In the genomic region with DNA sequence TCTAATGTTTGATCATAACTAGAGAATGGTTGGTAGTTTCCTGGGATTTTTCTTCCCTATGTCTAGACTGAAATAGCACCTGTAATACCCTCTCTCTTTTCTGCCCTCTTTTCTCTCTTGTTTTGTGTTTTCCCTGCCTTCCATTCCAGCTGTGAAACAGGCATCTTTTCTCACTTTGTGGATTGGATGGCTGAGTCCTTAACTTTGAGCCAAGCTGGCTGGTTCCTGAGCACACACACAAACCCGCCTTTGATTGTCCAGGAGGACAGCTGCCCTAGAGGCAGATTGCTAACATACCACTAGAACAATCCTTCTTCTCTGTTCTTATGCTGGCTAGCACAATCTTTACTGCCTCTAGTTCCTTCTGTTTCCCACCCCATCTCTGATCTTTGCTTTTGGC, we compare ENCODE assay signal across 8 cellular contexts. TPM values are rescaled to one million over a fixed set of nuclear protein-coding genes. Genes with fewer than 3 reads are reported as not detected.
A peak's percentile ranks its signal among the peaks of the same experiment; 100 is the strongest.
DNase-seq lines count a peak whose midpoint lies in the region; ATAC-seq, FAIRE-seq and TF ChIP-seq lines count a peak whose summit lies in the region.

No MANE protein-coding gene starts in this region.

- H3K4me2 ChIP-seq in endothelial cell of umbilical vein (ENCODE audit: insufficient read depth, low read length) (peak overlapping the region; percentile 81), mesendoderm (ENCODE audit: low read length) (no peak overlapping the region)

- peak; percentile 52 for FAIRE-seq in endothelial cell of umbilical vein (lab: Jason Lieb, UNC)

- TF ChIP-seq CTCF in endothelial cell of umbilical vein (IDR thresholded peaks at IDR 0.05; ENCODE audit: extremely low read depth in 1 of 2, insufficient read depth in 1 of 2, low read depth in 1 of 2, low read length in 2 of 2): peak in 1 of 2 donors; percentile 29
- peak; percentile 34 for TF ChIP-seq CTCF in type B pancreatic cell (conservative IDR thresholded peaks at IDR 0.05)

- peak overlapping the region; percentile 95 for H3K18ac ChIP-seq in mesendoderm (ENCODE audit: low read length)

- peak overlapping the region; percentile 97 for H3K27ac Mint-ChIP-seq in type B pancreatic cell

- H3K4ac ChIP-seq in mesendoderm (ENCODE audit: low read depth, low read length): no peak overlapping the region

- peak overlapping the region; percentile 75 for H3K56ac ChIP-seq in mesendoderm (ENCODE audit: low read length)

- H2BK15ac ChIP-seq in mesendoderm (replicated peaks; ENCODE audit: low read depth): peak overlapping the region; percentile 86

- no peaks in the 10 kb centered on the region for H3K9me3 Mint-ChIP-seq in type B pancreatic cell

- peaks cover 66% of the 10 kb centered on the region for H3K4me1 Mint-ChIP-seq in type B pancreatic cell (ENCODE audit: unreplicated experiment)

- H3K9me1 ChIP-seq in endothelial cell of umbilical vein (replicated peaks; ENCODE audit: control insufficient read depth, extremely low read depth, insufficient read depth, low read length): no peaks in the 10 kb centered on the region

- H3K23ac ChIP-seq in mesendoderm (ENCODE audit: low read length): no peak overlapping the region

- no peak for ATAC-seq in HG02938 (IDR thresholded peaks at IDR 0.05; ENCODE audit: unreplicated experiment)

- peak; percentile 81 for DNase-seq in NT2/D1 (ENCODE audit: low read depth, low spot score)
- peak; percentile 71 for DNase-seq in endothelial cell of umbilical vein (ENCODE audit: low read depth, low spot score)
- DNase-seq in mesendoderm: peak; percentile 98
- DNase-seq in type B pancreatic cell (ENCODE audit: extremely low spot score, unreplicated experiment): no peak
- no peak for DNase-seq in HCEC 1CT
- DNase-seq in activated CD8-positive, alpha-beta memory T cell treated with anti-CD3 and anti-CD28 coated beads for 24 hours: no peak
- DNase-seq in NCI-H1694 treated with DMSO at 0.1 percent for 48 hours (lab: John Stamatoyannopoulos, UW): no peak

- H3K4me3 ChIP-seq in NT2/D1 (ENCODE audit: insufficient read length, low read depth) (no peak overlapping the region), endothelial cell of umbilical vein (replicated peaks in 1 of 3; ENCODE audit: insufficient read depth in 1 of 3, low read depth in 1 of 3, low read length in 3 of 3) (peak overlapping the region in 1 of 3 experiments; percentile 56), mesendoderm (ENCODE audit: low read length) (no peak overlapping the region)

- H3K36me3 ChIP-seq in NT2/D1 (ENCODE audit: insufficient read depth, insufficient read length, low read length) (peaks cover 17% of the 10 kb centered on the region), endothelial cell of umbilical vein (ENCODE audit: control insufficient read depth in 2 of 2, extremely low read depth in 1 of 2, insufficient read depth in 2 of 2, low read length in 2 of 2) (peaks cover 0 to 3% of the 10 kb centered on the region in 2 experiments), mesendoderm (ENCODE audit: control insufficient read depth, insufficient read depth, low read length) (no peaks in the 10 kb centered on the region)

- no peaks in the 10 kb centered on the region for H4K20me1 ChIP-seq in endothelial cell of umbilical vein (replicated peaks; ENCODE audit: control insufficient read depth, extremely low read depth, insufficient read depth, low read length)

- no peak for TF ChIP-seq POLR2A in endothelial cell of umbilical vein (IDR thresholded peaks at IDR 0.05; ENCODE audit: low read depth, low read length)

- intact Hi-C loops in endothelial cell of umbilical vein (cut with micrococcal nuclease): loop anchor here (2.0 to 5.0 kb wide), 4 partner anchors 14 to 1363 kb away; a partner anchor contains a TSS

- H4K8ac ChIP-seq in mesendoderm (ENCODE audit: low read depth, low read length): no peak overlapping the region

- peak overlapping the region; percentile 44 for H3K9ac ChIP-seq in NT2/D1 (ENCODE audit: insufficient read length, low read depth)
- H3K9ac ChIP-seq in endothelial cell of umbilical vein (replicated peaks; ENCODE audit: extremely low read depth, insufficient read depth, low read length): peak overlapping the region; percentile 86
- H3K9ac ChIP-seq in mesendoderm (ENCODE audit: low read length): peak overlapping the region; percentile 47

- CTCF ChIA-PET in endothelial cell of umbilical vein (lab: Charles Lee): interaction anchor here (1.0 to 9.0 kb wide), 8 partner anchors 9 to 67 kb away, joined by 3 to 123 read pairs (median 4); a partner anchor contains a TSS

- peaks cover 12% of the 10 kb centered on the region for H3K36me3 Mint-ChIP-seq in type B pancreatic cell

- H3K79me2 ChIP-seq in endothelial cell of umbilical vein (ENCODE audit: control insufficient read depth, insufficient read depth, low read length) (peaks cover 93% of the 10 kb centered on the region), mesendoderm (ENCODE audit: control insufficient read depth, insufficient read depth, low read length) (peaks cover 69% of the 10 kb centered on the region)

- H3K4me1 ChIP-seq in NT2/D1 (ENCODE audit: insufficient read depth, insufficient read length) (peaks cover 2% of the 10 kb centered on the region), endothelial cell of umbilical vein (ENCODE audit: control insufficient read depth, extremely low read depth, insufficient read depth, low read length) (peaks cover 75% of the 10 kb centered on the region), mesendoderm (ENCODE audit: control insufficient read depth, low read depth, low read length) (peaks cover 40% of the 10 kb centered on the region)

- peak overlapping the region; percentile 54 for H2BK5ac ChIP-seq in mesendoderm (ENCODE audit: low read length)

- H3K9me3 ChIP-seq in NT2/D1 (ENCODE audit: insufficient read depth, low read length) (no peaks in the 10 kb centered on the region), endothelial cell of umbilical vein (replicated peaks; ENCODE audit: control insufficient read depth, insufficient read depth, low read length) (no peaks in the 10 kb centered on the region)

- POLR2A ChIA-PET in endothelial cell of umbilical vein (lab: Charles Lee): interaction anchor here (0.6 to 2.4 kb wide), 7 partner anchors 9 to 27 kb away, joined by 3 to 16 read pairs (median 8); a partner anchor contains a TSS

- H3K27ac ChIP-seq in endothelial cell of umbilical vein (ENCODE audit: insufficient read depth, low read depth, low read length) (peak overlapping the region; percentile 91), mesendoderm (ENCODE audit: low read depth, low read length) (peak overlapping the region; percentile 92)

- BruUV-seq in endothelial cell of umbilical vein (replicated peaks; lab: Mats Ljungman, UMichigan): no TSS peak

- no peak overlapping the region for H4K5ac ChIP-seq in mesendoderm (ENCODE audit: low read length)

- peak overlapping the region; percentile 72 for H3K4me3 Mint-ChIP-seq in type B pancreatic cell

- no CpG with 5 or more reads among the region's 1 CpG for WGBS in mesendoderm (ENCODE audit: extremely low coverage, insufficient coverage, low lambda C conversion rate)

- no peak overlapping the region for H2AFZ ChIP-seq in endothelial cell of umbilical vein (ENCODE audit: low read depth, low read length)

- H3K27me3 ChIP-seq in NT2/D1 (ENCODE audit: insufficient read depth, insufficient read length) (no peaks in the 10 kb centered on the region), endothelial cell of umbilical vein (ENCODE audit: control insufficient read depth in 2 of 2, insufficient read depth in 2 of 2, low read length in 2 of 2) (no peaks in the 10 kb centered on the region), mesendoderm (ENCODE audit: insufficient read depth, low read length, poor library complexity) (no peaks in the 10 kb centered on the region)

- H2BK120ac ChIP-seq in mesendoderm (ENCODE audit: low read depth, low read length): no peak overlapping the region

- H3K27me3 Mint-ChIP-seq in type B pancreatic cell: no peaks in the 10 kb centered on the region

- H3K79me1 ChIP-seq in mesendoderm (ENCODE audit: low read length): no peaks in the 10 kb centered on the region

- dilution Hi-C loops in endothelial cell of umbilical vein (cut with MboI; ENCODE audit: extremely low pct_ligation_motif_present, low sequenced_read_pairs): no loop called here

- H2AK5ac ChIP-seq in mesendoderm (ENCODE audit: low read length): no peak overlapping the region

RNA-seq across cellular contexts. Expression of a gene that starts 17.7 kb away (rescaled TPM):
- total RNA-seq in endothelial cell of umbilical vein: 268 and 285 TPM in 2 replicates
- 132 and 152 TPM in 2 replicates for polyA plus RNA-seq in endothelial cell of umbilical vein
- polyA plus RNA-seq in endothelial cell of umbilical vein (2011; cell fraction: cytosol; rRNA removed): 127 TPM in 2 replicates
- 222 and 251 TPM in 2 replicates for polyA plus RNA-seq in endothelial cell of umbilical vein (2011; cell fraction: nucleus; rRNA removed)
- polyA plus RNA-seq in endothelial cell of umbilical vein (2012): 181 and 184 TPM in 2 replicates
- polyA minus RNA-seq in endothelial cell of umbilical vein: 814 and 870 TPM in 2 replicates
- 56.8 TPM for polyA minus RNA-seq in endothelial cell of umbilical vein (2011; cell fraction: cytosol; rRNA and poly(A)+ RNA removed)
- 301 and 360 TPM in 2 replicates for polyA minus RNA-seq in endothelial cell of umbilical vein (2011; cell fraction: nucleus; rRNA and poly(A)+ RNA removed)
- 105 TPM for polyA plus RNA-seq in mesendoderm (2013, experiment 1 of 2)
- 102 TPM for polyA plus RNA-seq in mesendoderm (2013, experiment 2 of 2)
- total RNA-seq in type B pancreatic cell (ENCODE audit: low replicate concordance): 187 and 253 TPM in 2 replicates

RNA-seq across cellular contexts. Expression of a gene that starts 27.7 kb away (rescaled TPM):
- not detected in 2 replicates for total RNA-seq in endothelial cell of umbilical vein
- not detected in 2 replicates for polyA plus RNA-seq in endothelial cell of umbilical vein
- polyA plus RNA-seq in endothelial cell of umbilical vein (2011; cell fraction: cytosol; rRNA removed): not detected in 2 replicates
- not detected in 2 replicates for polyA plus RNA-seq in endothelial cell of umbilical vein (2011; cell fraction: nucleus; rRNA removed)
- 0.07 TPM in 1 of 2 replicates, not detected in the other for polyA plus RNA-seq in endothelial cell of umbilical vein (2012)
- not detected in 2 replicates for polyA minus RNA-seq in endothelial cell of umbilical vein
- polyA minus RNA-seq in endothelial cell of umbilical vein (2011; cell fraction: cytosol; rRNA and poly(A)+ RNA removed): not detected
- polyA minus RNA-seq in endothelial cell of umbilical vein (2011; cell fraction: nucleus; rRNA and poly(A)+ RNA removed): not detected in 2 replicates
- polyA plus RNA-seq in mesendoderm (2013, experiment 1 of 2): 0.01 TPM
- polyA plus RNA-seq in mesendoderm (2013, experiment 2 of 2): not detected
- not detected in 2 replicates for total RNA-seq in type B pancreatic cell (ENCODE audit: low replicate concordance)

RNA-seq across cellular contexts. Expression of a gene that starts 38.0 kb away (rescaled TPM):
- total RNA-seq in endothelial cell of umbilical vein: 161 and 167 TPM in 2 replicates
- polyA plus RNA-seq in endothelial cell of umbilical vein: 218 and 247 TPM in 2 replicates
- 118 and 162 TPM in 2 replicates for polyA plus RNA-seq in endothelial cell of umbilical vein (2011; cell fraction: cytosol; rRNA removed)
- 66.1 and 97.0 TPM in 2 replicates for polyA plus RNA-seq in endothelial cell of umbilical vein (2011; cell fraction: nucleus; rRNA removed)
- 120 and 149 TPM in 2 replicates for polyA plus RNA-seq in endothelial cell of umbilical vein (2012)
- 21.4 and 25.1 TPM in 2 replicates for polyA minus RNA-seq in endothelial cell of umbilical vein
- polyA minus RNA-seq in endothelial cell of umbilical vein (2011; cell fraction: cytosol; rRNA and poly(A)+ RNA removed): 41.6 TPM
- 26.5 and 33.3 TPM in 2 replicates for polyA minus RNA-seq in endothelial cell of umbilical vein (2011; cell fraction: nucleus; rRNA and poly(A)+ RNA removed)
- polyA plus RNA-seq in mesendoderm (2013, experiment 1 of 2): 373 TPM
- 375 TPM for polyA plus RNA-seq in mesendoderm (2013, experiment 2 of 2)
- 107 and 144 TPM in 2 replicates for total RNA-seq in type B pancreatic cell (ENCODE audit: low replicate concordance)

Comparison
In these comparisons a context has a peak if more than half of its experiments do, and no peak if none do; other contexts are left out.
1. DNase-seq: peak in NT2/D1 (single experiment), endothelial cell of umbilical vein (single experiment) and mesendoderm (single experiment); none in type B pancreatic cell (single experiment), HCEC 1CT (single experiment), activated CD8-positive, alpha-beta memory T cell treated with anti-CD3 and anti-CD28 coated beads for 24 hours (single experiment) and NCI-H1694 treated with DMSO at 0.1 percent for 48 hours (single experiment).
2. Peak in every context shown above with its lines, with median percentiles within 50 percentile points of each other: H3K9ac ChIP-seq.